In the genomic region with DNA sequence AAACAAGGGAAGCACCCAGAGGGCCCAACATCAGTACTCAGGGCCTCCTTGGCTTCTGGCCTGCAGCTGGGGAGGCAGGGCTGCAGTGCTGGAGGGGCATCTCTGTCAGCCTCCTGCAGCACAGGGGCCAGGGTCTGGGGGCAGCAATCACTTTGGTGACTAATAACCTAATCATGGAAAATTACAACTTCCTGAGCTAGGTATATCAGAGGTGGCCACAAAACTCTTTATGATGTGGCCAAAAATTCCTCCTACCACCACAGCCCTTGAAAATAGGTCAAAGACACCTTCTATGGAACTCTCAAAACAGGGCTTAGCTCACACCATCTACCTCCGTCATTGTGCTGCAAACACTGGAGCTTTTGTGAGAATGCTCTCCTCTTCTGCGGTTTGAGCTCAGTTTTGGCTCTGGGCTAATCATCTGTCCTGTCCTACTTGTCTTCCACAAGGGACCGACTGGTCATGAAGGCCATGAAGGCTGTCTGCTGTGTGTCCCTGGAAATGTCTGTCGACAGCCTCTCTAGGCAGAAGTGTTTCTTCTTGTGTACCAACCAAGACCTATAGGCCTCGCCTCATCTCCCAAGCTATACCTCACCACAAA, we compare ENCODE assay signal across 12 cellular contexts. TPM values are rescaled to one million over a fixed set of nuclear protein-coding genes. Genes with fewer than 3 reads are reported as not detected.
DNase-seq lines count a peak whose midpoint lies in the region; ATAC-seq and TF ChIP-seq lines count a peak whose summit lies in the region.
"Had no signal": no experiment of that assay in that cellular context is flagged by ENCODE, and none has a peak within 500 bp of the region (broad histone marks: within the 10 kb centered on the region; RNA-seq: fewer than 3 reads in every experiment).

No MANE protein-coding gene starts in this region.

- H3K36me3 Mint-ChIP-seq in dendritic cell treated with granulocyte-macrophage colony-stimulating factor and Interleukin-4, amounts not matched to agents 40 ng/mL and 50 ng/mL, for 4 days (ENCODE audit: low read depth) = no peaks in the 10 kb centered on the region

- no peaks in the 10 kb centered on the region for H3K27me3 ChIP-seq in tibial nerve
- H3K27me3 ChIP-seq: upper lobe of right lung had no signal

- H3K9me3 ChIP-seq in tibial nerve = no peaks in the 10 kb centered on the region
- H3K9me3 ChIP-seq: upper lobe of right lung had no signal

- peak; percentile 38 for ATAC-seq in stimulated activated naive CD8-positive, alpha-beta T cell treated with anti-CD3 and anti-CD28 coated beads, Interleukin-15, Interleukin-2, amounts not matched to agents 100 U/mL and 50 U/mL, for 24 hours
- no peak for ATAC-seq in GM21528 (IDR thresholded peaks at IDR 0.05; ENCODE audit: low FRiP score, unreplicated experiment)
- ATAC-seq in SK-N-SH treated with all-trans-retinoic acid at 6 μM for 48 hours = no peak

- 88 to 92% methylated on average over 5 of the region's 5 CpGs for WGBS in tibial nerve, 2 donors

- peak overlapping the region; percentile 25 for H3K27ac Mint-ChIP-seq in dendritic cell treated with granulocyte-macrophage colony-stimulating factor and Interleukin-4, amounts not matched to agents 40 ng/mL and 50 ng/mL, for 4 days

- intact Hi-C loops in dendritic cell treated with granulocyte-macrophage colony-stimulating factor and Interleukin-4, amounts not matched to agents 40 ng/mL and 50 ng/mL, for 4 days (cut with micrococcal nuclease) = no loop called here

- H3K4me1 ChIP-seq in tibial nerve = peaks cover 0 to 17% (median 6%) of the 10 kb centered on the region in 4 donors

- no peak overlapping the region for H3K4me3 ChIP-seq in tibial nerve
- H3K4me3 ChIP-seq: upper lobe of right lung had no signal

- TF ChIP-seq POLR2A in tibial nerve (IDR thresholded peaks at IDR 0.05) = no peak

- H3K4me3 Mint-ChIP-seq in dendritic cell treated with granulocyte-macrophage colony-stimulating factor and Interleukin-4, amounts not matched to agents 40 ng/mL and 50 ng/mL, for 4 days = no peak overlapping the region

- peak; percentile 49 for DNase-seq in activated T-cell treated with anti-CD3 and anti-CD28 coated beads for 48 hours (ENCODE audit: low read depth)
- DNase-seq in activated T-cell treated with anti-CD3 and anti-CD28 coated beads for 4 hours = no peak
- DNase-seq in activated CD4-positive, alpha-beta T cell treated with anti-CD3 and anti-CD28 coated beads, Interleukin-2, amount 50 U/mL, for 4 hours = peak; percentile 31 to 47
- peak; percentile 72 for DNase-seq in stimulated activated naive CD8-positive, alpha-beta T cell treated with anti-CD3 and anti-CD28 coated beads, Interleukin-15, Interleukin-2, amounts not matched to agents 100 U/mL and 50 U/mL, for 24 hours
- no peak for DNase-seq in tibial nerve (ENCODE audit: low spot score in 2 of 2)
- DNase-seq: mesendoderm, NCI-H1694, upper lobe of right lung had no signal

- peaks cover 50% of the 10 kb centered on the region for H3K27me3 Mint-ChIP-seq in dendritic cell treated with granulocyte-macrophage colony-stimulating factor and Interleukin-4, amounts not matched to agents 40 ng/mL and 50 ng/mL, for 4 days

- no peak overlapping the region for H3K27ac ChIP-seq in tibial nerve

- no peak for TF ChIP-seq CTCF in tibial nerve (IDR thresholded peaks at IDR 0.05)

- H3K4me1 Mint-ChIP-seq in dendritic cell treated with granulocyte-macrophage colony-stimulating factor and Interleukin-4, amounts not matched to agents 40 ng/mL and 50 ng/mL, for 4 days (ENCODE audit: low read depth) = peaks cover 39% of the 10 kb centered on the region

- H3K36me3 ChIP-seq in tibial nerve = no peaks in the 10 kb centered on the region
- H3K36me3 ChIP-seq: upper lobe of right lung had no signal

- TF ChIP-seq EP300 in tibial nerve (IDR thresholded peaks at IDR 0.05) = no peak

- H3K9me3 Mint-ChIP-seq in dendritic cell treated with granulocyte-macrophage colony-stimulating factor and Interleukin-4, amounts not matched to agents 40 ng/mL and 50 ng/mL, for 4 days = no peaks in the 10 kb centered on the region

TF ChIP-seq in SK-N-SH treated with all-trans-retinoic acid at 6 μM for 48 hours, 23 proteins besides CTCF, POLR2A, EP300 and RAD21:
- TF ChIP-seq GLIS3 (CRISPR knock-in tag; IDR thresholded peaks at IDR 0.05) (no peak), OSR1 (CRISPR knock-in tag; IDR thresholded peaks at IDR 0.05) (no peak), SNAI2 (CRISPR knock-in tag; IDR thresholded peaks at IDR 0.05) (no peak), ZFP3 (CRISPR knock-in tag; IDR thresholded peaks at IDR 0.05) (no peak), TOX (CRISPR knock-in tag; IDR thresholded peaks at IDR 0.05; ENCODE audit: borderline replicate concordance) (no peak), TCF4 (CRISPR knock-in tag; IDR thresholded peaks at IDR 0.05; ENCODE audit: borderline replicate concordance) (no peak), ARNTL (CRISPR knock-in tag; IDR thresholded peaks at IDR 0.05; ENCODE audit: borderline replicate concordance, low read depth) (no peak), ISL1 (CRISPR knock-in tag; IDR thresholded peaks at IDR 0.05) (no peak), ZNF565 (CRISPR knock-in tag; conservative IDR thresholded peaks at IDR 0.05; ENCODE audit: low read depth) (no peak), CSDC2 (CRISPR knock-in tag; IDR thresholded peaks at IDR 0.05) (no peak), PPARA (CRISPR knock-in tag; IDR thresholded peaks at IDR 0.05; ENCODE audit: borderline replicate concordance) (no peak), BACH2 (CRISPR knock-in tag; IDR thresholded peaks at IDR 0.05; ENCODE audit: borderline replicate concordance) (no peak), ZNF70 (CRISPR knock-in tag; IDR thresholded peaks at IDR 0.05) (no peak)
- TF ChIP-seq, protein P1, sequence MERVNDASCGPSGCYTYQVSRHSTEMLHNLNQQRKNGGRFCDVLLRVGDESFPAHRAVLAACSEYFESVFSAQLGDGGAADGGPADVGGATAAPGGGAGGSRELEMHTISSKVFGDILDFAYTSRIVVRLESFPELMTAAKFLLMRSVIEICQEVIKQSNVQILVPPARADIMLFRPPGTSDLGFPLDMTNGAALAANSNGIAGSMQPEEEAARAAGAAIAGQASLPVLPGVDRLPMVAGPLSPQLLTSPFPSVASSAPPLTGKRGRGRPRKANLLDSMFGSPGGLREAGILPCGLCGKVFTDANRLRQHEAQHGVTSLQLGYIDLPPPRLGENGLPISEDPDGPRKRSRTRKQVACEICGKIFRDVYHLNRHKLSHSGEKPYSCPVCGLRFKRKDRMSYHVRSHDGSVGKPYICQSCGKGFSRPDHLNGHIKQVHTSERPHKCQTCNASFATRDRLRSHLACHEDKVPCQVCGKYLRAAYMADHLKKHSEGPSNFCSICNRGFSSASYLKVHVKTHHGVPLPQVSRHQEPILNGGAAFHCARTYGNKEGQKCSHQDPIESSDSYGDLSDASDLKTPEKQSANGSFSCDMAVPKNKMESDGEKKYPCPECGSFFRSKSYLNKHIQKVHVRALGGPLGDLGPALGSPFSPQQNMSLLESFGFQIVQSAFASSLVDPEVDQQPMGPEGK (CRISPR knock-in tag; IDR thresholded peaks at IDR 0.05; ENCODE audit: borderline replicate concordance) = no peak
- TF ChIP-seq, protein P2, sequence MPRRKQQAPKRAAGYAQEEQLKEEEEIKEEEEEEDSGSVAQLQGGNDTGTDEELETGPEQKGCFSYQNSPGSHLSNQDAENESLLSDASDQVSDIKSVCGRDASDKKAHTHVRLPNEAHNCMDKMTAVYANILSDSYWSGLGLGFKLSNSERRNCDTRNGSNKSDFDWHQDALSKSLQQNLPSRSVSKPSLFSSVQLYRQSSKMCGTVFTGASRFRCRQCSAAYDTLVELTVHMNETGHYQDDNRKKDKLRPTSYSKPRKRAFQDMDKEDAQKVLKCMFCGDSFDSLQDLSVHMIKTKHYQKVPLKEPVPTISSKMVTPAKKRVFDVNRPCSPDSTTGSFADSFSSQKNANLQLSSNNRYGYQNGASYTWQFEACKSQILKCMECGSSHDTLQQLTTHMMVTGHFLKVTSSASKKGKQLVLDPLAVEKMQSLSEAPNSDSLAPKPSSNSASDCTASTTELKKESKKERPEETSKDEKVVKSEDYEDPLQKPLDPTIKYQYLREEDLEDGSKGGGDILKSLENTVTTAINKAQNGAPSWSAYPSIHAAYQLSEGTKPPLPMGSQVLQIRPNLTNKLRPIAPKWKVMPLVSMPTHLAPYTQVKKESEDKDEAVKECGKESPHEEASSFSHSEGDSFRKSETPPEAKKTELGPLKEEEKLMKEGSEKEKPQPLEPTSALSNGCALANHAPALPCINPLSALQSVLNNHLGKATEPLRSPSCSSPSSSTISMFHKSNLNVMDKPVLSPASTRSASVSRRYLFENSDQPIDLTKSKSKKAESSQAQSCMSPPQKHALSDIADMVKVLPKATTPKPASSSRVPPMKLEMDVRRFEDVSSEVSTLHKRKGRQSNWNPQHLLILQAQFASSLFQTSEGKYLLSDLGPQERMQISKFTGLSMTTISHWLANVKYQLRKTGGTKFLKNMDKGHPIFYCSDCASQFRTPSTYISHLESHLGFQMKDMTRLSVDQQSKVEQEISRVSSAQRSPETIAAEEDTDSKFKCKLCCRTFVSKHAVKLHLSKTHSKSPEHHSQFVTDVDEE (CRISPR knock-in tag; IDR thresholded peaks at IDR 0.05) = no peak
TF ChIP-seq in SK-N-SH treated with all-trans-retinoic acid at 6 μM for 48 hours: peak in this region for 0.

RNA-seq across cellular contexts. Expression of a gene that starts 28.6 kb away (rescaled TPM):
- total RNA-seq in tibial nerve = not detected
- total RNA-seq: frontal cortex had no signal

RNA-seq across cellular contexts. Expression of a gene that starts 41.7 kb away (rescaled TPM):
- not detected for total RNA-seq in tibial nerve
- total RNA-seq: frontal cortex, upper lobe of right lung had no signal

Comparison
In these comparisons a context has a peak if more than half of its experiments do, and no peak if none do; other contexts are left out.
1. DNase-seq: peak in activated T-cell treated with anti-CD3 and anti-CD28 coated beads for 48 hours (single experiment), activated CD4-positive, alpha-beta T cell treated with anti-CD3 and anti-CD28 coated beads, Interleukin-2, amount 50 U/mL, for 4 hours (2 of 2) and stimulated activated naive CD8-positive, alpha-beta T cell treated with anti-CD3 and anti-CD28 coated beads, Interleukin-15, Interleukin-2, amounts not matched to agents 100 U/mL and 50 U/mL, for 24 hours (single experiment); none in activated T-cell treated with anti-CD3 and anti-CD28 coated beads for 4 hours (single experiment) and tibial nerve (0 of 2).